10 cellular contexts compared by ENCODE assay signal in the genomic region with DNA sequence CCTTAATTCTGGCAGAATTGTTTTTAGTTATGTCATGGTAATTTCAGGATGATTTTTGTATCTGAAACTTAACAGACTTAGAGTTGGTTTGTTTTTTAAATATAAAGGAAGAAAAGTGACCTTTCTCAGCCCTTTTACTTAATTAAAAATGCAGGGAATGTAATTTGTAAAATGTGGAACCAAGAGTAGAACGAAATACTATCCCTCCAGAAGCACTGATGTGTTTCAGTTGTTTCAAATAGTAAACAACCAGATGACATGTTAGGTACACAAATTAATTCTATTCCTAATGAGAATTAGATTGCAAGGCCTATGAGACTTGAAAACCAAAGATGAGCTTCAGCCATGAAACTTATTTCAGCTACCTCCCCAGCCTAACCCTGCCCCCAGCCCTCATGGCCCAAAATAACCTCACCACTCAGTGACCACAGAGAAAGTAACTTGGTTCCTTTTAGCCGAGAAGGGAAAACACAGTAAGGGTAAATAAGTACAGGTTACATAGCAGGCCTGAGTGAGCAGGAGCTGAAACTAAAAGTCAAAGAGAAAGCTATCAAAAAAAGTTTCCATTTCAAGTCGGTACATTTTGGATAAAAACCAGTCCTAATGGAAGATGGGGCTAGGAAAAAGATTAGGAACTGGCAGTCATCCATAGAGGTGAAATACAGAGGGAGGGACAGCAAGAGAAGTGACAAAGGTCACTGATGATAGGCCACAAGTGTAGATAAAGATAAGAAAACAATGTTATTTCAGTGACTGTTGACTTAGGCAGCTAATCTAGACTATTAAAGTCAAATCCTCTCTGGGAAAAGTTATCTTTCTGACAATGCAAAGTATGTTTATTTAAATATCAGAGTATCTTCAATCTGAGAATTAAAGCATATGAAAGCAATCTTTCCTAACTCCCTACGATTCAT. TPM values are rescaled to one million over a fixed set of nuclear protein-coding genes. Genes with fewer than 3 reads are reported as not detected.
DNase-seq lines count a peak whose midpoint lies in the region; ATAC-seq and TF ChIP-seq lines count a peak whose summit lies in the region.
"Had no signal": no experiment of that assay in that cellular context is flagged by ENCODE, and none has a peak within 500 bp of the region (broad histone marks: within the 10 kb centered on the region; RNA-seq: fewer than 3 reads in every experiment).

No MANE protein-coding gene starts in this region.

- ATAC-seq in GM19463 (IDR thresholded peaks at IDR 0.05; ENCODE audit: unreplicated experiment) (peak; percentile 100), HG03354 (IDR thresholded peaks at IDR 0.05; ENCODE audit: poor library complexity, severe bottlenecking, unreplicated experiment) (peak; percentile 100), T-helper 17 cell (no peak)

- no peaks in the 10 kb centered on the region for H3K36me3 Mint-ChIP-seq in T-helper 17 cell (ENCODE audit: low read depth)
- H3K36me3 Mint-ChIP-seq in activated CD4-positive, alpha-beta memory T cell treated with anti-CD3 and anti-CD28 coated beads for 36 hours = no peaks in the 10 kb centered on the region

- peaks cover 5% of the 10 kb centered on the region for H3K4me1 Mint-ChIP-seq in T-helper 17 cell
- H3K4me1 Mint-ChIP-seq in activated CD4-positive, alpha-beta memory T cell treated with anti-CD3 and anti-CD28 coated beads for 36 hours (ENCODE audit: low read depth) = peaks cover 3% of the 10 kb centered on the region

- DNase-seq in choroid plexus epithelial cell (ENCODE audit: low read depth) (peak; percentile 28), T-helper 17 cell (no peak), amygdala (lab: John Stamatoyannopoulos, UW) (no peak), H7 (no peak)
- no peak for DNase-seq in activated CD4-positive, alpha-beta memory T cell treated with anti-CD3 and anti-CD28 coated beads for 36 hours
- DNase-seq: ovary had no signal

- H3K4me2 ChIP-seq in DOHH2 (ENCODE audit: low read length) = peak overlapping the region; percentile 61

- peaks cover 13% of the 10 kb centered on the region for H3K4me1 ChIP-seq in DOHH2 (ENCODE audit: control insufficient read depth, low read length)

- H3K27me3 ChIP-seq in DOHH2 (ENCODE audit: control insufficient read depth, low read length) (no peaks in the 10 kb centered on the region), H7 (ENCODE audit: control insufficient read depth, insufficient read depth, low read length) (no peaks in the 10 kb centered on the region)
- H3K27me3 ChIP-seq: ovary had no signal

- no peaks in the 10 kb centered on the region for H3K79me2 ChIP-seq in DOHH2 (ENCODE audit: control insufficient read depth, low read length)

- H3K27ac Mint-ChIP-seq in T-helper 17 cell = no peak overlapping the region
- H3K27ac Mint-ChIP-seq in activated CD4-positive, alpha-beta memory T cell treated with anti-CD3 and anti-CD28 coated beads for 36 hours = no peak overlapping the region
- H3K27ac Mint-ChIP-seq: dendritic cell treated with granulocyte-macrophage colony-stimulating factor and Interleukin-4, amounts not matched to agents 40 ng/mL and 50 ng/mL, for 4 days had no signal

- peaks cover 13% of the 10 kb centered on the region for H3K27me3 Mint-ChIP-seq in T-helper 17 cell
- no peaks in the 10 kb centered on the region for H3K27me3 Mint-ChIP-seq in activated CD4-positive, alpha-beta memory T cell treated with anti-CD3 and anti-CD28 coated beads for 36 hours
- H3K27me3 Mint-ChIP-seq: dendritic cell treated with granulocyte-macrophage colony-stimulating factor and Interleukin-4, amounts not matched to agents 40 ng/mL and 50 ng/mL, for 4 days had no signal

- H3K36me3 ChIP-seq in DOHH2 (ENCODE audit: control insufficient read depth, low read length) (no peaks in the 10 kb centered on the region; the same call in 1 of the 2 replicates), H7 (replicated peaks; ENCODE audit: control insufficient read depth, insufficient read depth, low read length) (no peaks in the 10 kb centered on the region)
- H3K36me3 ChIP-seq: ovary had no signal

- peak overlapping the region; percentile 49 for H3K4me3 ChIP-seq in DOHH2 (ENCODE audit: low read length)
- no peak overlapping the region for H3K4me3 ChIP-seq in choroid plexus epithelial cell (ENCODE audit: low read depth, low read length)
- no peak overlapping the region for H3K4me3 ChIP-seq in H7 (ENCODE audit: insufficient read depth, low read depth, low read length)
- H3K4me3 ChIP-seq: ovary had no signal

- no peaks in the 10 kb centered on the region for H3K9me3 Mint-ChIP-seq in activated CD4-positive, alpha-beta memory T cell treated with anti-CD3 and anti-CD28 coated beads for 36 hours
- H3K9me3 Mint-ChIP-seq: dendritic cell treated with granulocyte-macrophage colony-stimulating factor and Interleukin-4, amounts not matched to agents 40 ng/mL and 50 ng/mL, for 4 days had no signal

- intact Hi-C loops in activated CD4-positive, alpha-beta memory T cell treated with anti-CD3 and anti-CD28 coated beads for 36 hours (cut with micrococcal nuclease) = no loop called here

- H3K9me3 ChIP-seq in DOHH2 (ENCODE audit: control insufficient read depth, insufficient read depth, low read length) = no peaks in the 10 kb centered on the region
- H3K9me3 ChIP-seq in T-helper 17 cell (ENCODE audit: control insufficient read depth, low read length, poor library complexity, severe bottlenecking) = no peaks in the 10 kb centered on the region
- H3K9me3 ChIP-seq: ovary had no signal

- H3F3A ChIP-seq in DOHH2 (ENCODE audit: control insufficient read depth, insufficient read depth) = no peaks in the 10 kb centered on the region

- no peak overlapping the region for H3K4me3 Mint-ChIP-seq in T-helper 17 cell
- H3K4me3 Mint-ChIP-seq in activated CD4-positive, alpha-beta memory T cell treated with anti-CD3 and anti-CD28 coated beads for 36 hours = no peak overlapping the region
- H3K4me3 Mint-ChIP-seq: dendritic cell treated with granulocyte-macrophage colony-stimulating factor and Interleukin-4, amounts not matched to agents 40 ng/mL and 50 ng/mL, for 4 days had no signal

- CTCF ChIA-PET in activated CD4-positive, alpha-beta memory T cell treated with anti-CD3 and anti-CD28 coated beads for 36 hours (lab: Charles Lee) = interaction anchor here (3.2 kb wide), 1 partner anchor 15 kb away, joined by 10 read pairs; no protein-coding TSS in a partner anchor

- TF ChIP-seq CTCF in DOHH2 (IDR thresholded peaks at IDR 0.05; ENCODE audit: low read depth, low read length, poor library complexity, severe bottlenecking) (no peak), choroid plexus epithelial cell (conservative IDR thresholded peaks at IDR 0.05; ENCODE audit: low read depth, low read length) (no peak)

- H4K20me1 ChIP-seq in DOHH2 (ENCODE audit: control insufficient read depth, insufficient read depth, low read depth, low read length) = no peaks in the 10 kb centered on the region

- peak overlapping the region; percentile 17; the same call in 1 of the 2 replicates for H3K27ac ChIP-seq in DOHH2 (ENCODE audit: low read depth, low read length)
- H3K27ac ChIP-seq: ovary had no signal

- no peaks in the 10 kb centered on the region for H3K9me2 ChIP-seq in DOHH2 (replicated peaks; ENCODE audit: control insufficient read depth, low read length)

- POLR2A ChIA-PET in activated CD4-positive, alpha-beta memory T cell treated with anti-CD3 and anti-CD28 coated beads for 36 hours (lab: Charles Lee) = no interaction called here

RNA-seq across cellular contexts. Expression of a gene that starts 23.2 kb away (rescaled TPM):
- under 1 TPM; 0.31 to 0.42 TPM for total RNA-seq in T-helper 17 cell
- total RNA-seq in activated CD4-positive, alpha-beta memory T cell treated with anti-CD3 and anti-CD28 coated beads for 36 hours = 1 to 10 TPM; 2.5 TPM
- total RNA-seq in H7 (2014; rRNA removed; shearing (Covaris generic)) = 2.7 and 4.8 TPM in 2 replicates

RNA-seq across cellular contexts. Expression of a gene that starts 23.5 kb away (rescaled TPM):
- total RNA-seq in T-helper 17 cell = 10 to 100 TPM; 27.1 to 30.5 TPM
- total RNA-seq in activated CD4-positive, alpha-beta memory T cell treated with anti-CD3 and anti-CD28 coated beads for 36 hours = 10 to 100 TPM; 18.3 to 20.2 TPM
- 7.8 and 12.6 TPM in 2 replicates for total RNA-seq in H7 (2014; rRNA removed; shearing (Covaris generic))

RNA-seq across cellular contexts. Expression of a gene that starts 56.2 kb away (rescaled TPM):
- not detected for total RNA-seq in T-helper 17 cell
- total RNA-seq in activated CD4-positive, alpha-beta memory T cell treated with anti-CD3 and anti-CD28 coated beads for 36 hours = not detected
- 0.17 and 0.52 TPM in 2 replicates for total RNA-seq in H7 (2014; rRNA removed; shearing (Covaris generic))
